ENCODE assay signal across 9 cellular contexts in the genomic region with DNA sequence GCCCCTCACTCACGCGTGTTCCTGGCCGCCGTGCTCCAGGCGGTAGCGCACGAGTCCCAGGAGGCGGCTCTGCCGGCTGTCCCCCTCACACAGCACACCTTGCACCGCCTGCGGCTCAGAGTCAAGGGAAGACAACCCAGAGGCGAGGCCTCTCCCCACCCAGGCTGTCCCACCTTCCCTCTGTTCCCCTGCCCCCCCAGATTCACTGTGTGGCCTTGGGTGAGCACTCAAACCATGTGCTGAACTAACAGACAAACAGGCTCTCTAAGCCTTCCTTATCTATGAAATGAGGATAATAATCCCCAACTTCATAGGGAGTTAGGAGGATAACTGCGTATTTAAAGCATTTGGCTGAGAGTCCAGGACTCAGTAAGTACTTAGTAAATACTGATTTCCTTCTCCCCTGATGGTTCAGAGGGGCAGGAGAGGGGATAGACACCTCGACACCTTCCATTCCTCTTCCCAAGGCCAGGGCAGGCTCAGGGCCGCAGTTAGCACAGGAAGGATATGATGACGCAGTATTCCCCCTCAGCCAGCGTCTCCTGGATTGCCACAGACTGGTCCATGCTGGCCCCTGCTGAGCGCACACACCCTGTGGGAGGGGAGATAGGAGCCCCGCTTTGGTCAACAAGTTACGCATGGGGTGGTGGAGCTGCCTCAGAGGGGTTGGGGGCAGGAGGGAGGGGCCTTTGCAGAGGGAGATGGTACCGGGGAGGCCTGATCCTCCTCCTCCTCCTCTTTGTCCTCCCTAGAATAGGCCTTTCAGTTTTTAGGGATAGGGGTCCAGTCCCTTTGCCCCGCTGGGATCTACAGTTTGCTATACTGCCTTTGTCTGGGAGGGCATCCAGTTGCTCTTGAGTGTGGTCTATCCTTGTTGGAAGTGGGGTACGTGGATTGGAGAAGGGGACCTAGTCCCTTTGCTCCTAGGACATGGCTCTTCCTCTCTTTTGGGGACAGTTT. TPM values are rescaled to one million over a fixed set of nuclear protein-coding genes. Genes with fewer than 3 reads are reported as not detected.
DNase-seq lines count a peak whose midpoint lies in the region; ATAC-seq and TF ChIP-seq lines count a peak whose summit lies in the region.
"Had no signal": no experiment of that assay in that cellular context is flagged by ENCODE, and none has a peak within 500 bp of the region (broad histone marks: within the 10 kb centered on the region; RNA-seq: fewer than 3 reads in every experiment).

No MANE protein-coding gene starts in this region.

- H3K36me3 Mint-ChIP-seq in dendritic cell treated with granulocyte-macrophage colony-stimulating factor and Interleukin-4, amounts not matched to agents 40 ng/mL and 50 ng/mL, for 4 days (ENCODE audit: low read depth) = peaks cover 48% of the 10 kb centered on the region

- H3K4me3 ChIP-seq in OCI-LY7 (ENCODE audit: low read depth, low read length, poor library complexity, severe bottlenecking) = peak overlapping the region; percentile 75
- peak overlapping the region; percentile 65 to 97 (median 94) for H3K4me3 ChIP-seq in liver (ENCODE audit: low read depth in 1 of 3, low read length in 3 of 3)
- peak overlapping the region; percentile 77 to 89 (median 84) for H3K4me3 ChIP-seq in stomach

- H3K4me3 Mint-ChIP-seq in dendritic cell treated with granulocyte-macrophage colony-stimulating factor and Interleukin-4, amounts not matched to agents 40 ng/mL and 50 ng/mL, for 4 days = peak overlapping the region; percentile 98

- no peak for ATAC-seq in HG03432 (IDR thresholded peaks at IDR 0.05; ENCODE audit: unreplicated experiment)

- H3K27me3 ChIP-seq in liver (ENCODE audit: control insufficient read depth in 4 of 4, insufficient read depth in 4 of 4, low read length in 3 of 4) = no peaks in the 10 kb centered on the region
- H3K27me3 ChIP-seq in stomach = no peaks in the 10 kb centered on the region

- no TSS peak for BruUV-seq in OCI-LY7 (replicated peaks; lab: Mats Ljungman, UMichigan)

- H3K9me3 Mint-ChIP-seq in dendritic cell treated with granulocyte-macrophage colony-stimulating factor and Interleukin-4, amounts not matched to agents 40 ng/mL and 50 ng/mL, for 4 days = no peaks in the 10 kb centered on the region

- H3K9me3 ChIP-seq in OCI-LY7 (ENCODE audit: low read length) (no peaks in the 10 kb centered on the region), liver (ENCODE audit: control insufficient read depth in 4 of 4, low read length in 3 of 4) (no peaks in the 10 kb centered on the region), stomach (no peaks in the 10 kb centered on the region)

- no peaks in the 10 kb centered on the region for H3K79me2 ChIP-seq in OCI-LY7 (ENCODE audit: insufficient read depth, low read depth, low read length)

- peaks cover 36% of the 10 kb centered on the region for H3K4me1 ChIP-seq in OCI-LY7 (ENCODE audit: insufficient read depth, low read length, poor library complexity, severe bottlenecking)
- peaks cover 6 to 24% (median 19%) of the 10 kb centered on the region in 4 donors for H3K4me1 ChIP-seq in liver (ENCODE audit: control insufficient read depth in 4 of 4, insufficient read depth in 4 of 4, low read length in 3 of 4)
- H3K4me1 ChIP-seq in stomach = peaks cover 9 to 39% (median 26%) of the 10 kb centered on the region in 4 donors

- 51% methylated on average over 23 of the region's 23 CpGs for WGBS in liver
- WGBS in stomach, 5 donors = 37 to 52% (median 44%) methylated on average over 19 to 23 of the region's 23 CpGs

- no peak for TF ChIP-seq CTCF in OCI-LY7 (conservative IDR thresholded peaks at IDR 0.05; ENCODE audit: low read length)
- no peak for TF ChIP-seq CTCF in liver (IDR thresholded peaks at IDR 0.05; ENCODE audit: low read depth, low read length, missing input control)
- TF ChIP-seq CTCF in stomach (IDR thresholded peaks at IDR 0.05) = no peak

- peak overlapping the region; percentile 97 for H3K27ac Mint-ChIP-seq in dendritic cell treated with granulocyte-macrophage colony-stimulating factor and Interleukin-4, amounts not matched to agents 40 ng/mL and 50 ng/mL, for 4 days

- no peaks in the 10 kb centered on the region for H4K20me1 ChIP-seq in OCI-LY7 (ENCODE audit: insufficient read depth, low read length)

- DNase-seq in activated CD8-positive, alpha-beta memory T cell treated with anti-CD3 and anti-CD28 coated beads for 24 hours = peak; percentile 59
- no peak for DNase-seq in activated CD8-positive, alpha-beta memory T cell treated with anti-CD3 and anti-CD28 coated beads, Interleukin-2, amount 50 U/mL, for 4 hours
- DNase-seq in OCI-LY7 (ENCODE audit: low spot score) (no peak), stomach (peak; percentile 46), HT-29 (ENCODE audit: low spot score) (no peak)

- peak overlapping the region; percentile 96; the same call in 1 of the 2 replicates for H2AFZ ChIP-seq in OCI-LY7 (ENCODE audit: low read length)

- intact Hi-C loops in OCI-LY7 (cut with micrococcal nuclease; ENCODE audit: unreplicated experiment) (no loop called here), stomach (cut with DNase I; ENCODE audit: low total_unique reads) (no loop called here)
- intact Hi-C loops in dendritic cell treated with granulocyte-macrophage colony-stimulating factor and Interleukin-4, amounts not matched to agents 40 ng/mL and 50 ng/mL, for 4 days (cut with micrococcal nuclease) = no loop called here

- CTCF ChIA-PET in OCI-LY7 (lab: Charles Lee; ENCODE audit: unreplicated experiment) = interaction anchor here (0.6 to 0.9 kb wide), 2 partner anchors 23 to 650 kb away, joined by 3 read pairs; no protein-coding TSS in a partner anchor

- H3K9me2 ChIP-seq in OCI-LY7 (ENCODE audit: insufficient read depth, low read length) = no peaks in the 10 kb centered on the region

- H3K4me2 ChIP-seq in OCI-LY7 (ENCODE audit: low read length) = peak overlapping the region; percentile 92

- no peaks in the 10 kb centered on the region for H3K36me3 ChIP-seq in OCI-LY7 (ENCODE audit: insufficient read depth, low read length)
- peaks cover 0 to 8% (median 5%) of the 10 kb centered on the region in 4 donors for H3K36me3 ChIP-seq in liver (ENCODE audit: control insufficient read depth in 4 of 4, insufficient read depth in 3 of 4, low read depth in 1 of 4, low read length in 3 of 4)
- H3K36me3 ChIP-seq in stomach = peaks cover 6 to 36% (median 36%) of the 10 kb centered on the region in 4 donors

- TF ChIP-seq RAD21 in liver (IDR thresholded peaks at IDR 0.05) = no peak

- no peak for TF ChIP-seq POLR2A in stomach (IDR thresholded peaks at IDR 0.05)

- peak overlapping the region; percentile 97 to 99 for H3K9ac ChIP-seq in liver (ENCODE audit: low read depth in 1 of 2, low read length in 2 of 2)

- no peaks in the 10 kb centered on the region for H3K27me3 Mint-ChIP-seq in dendritic cell treated with granulocyte-macrophage colony-stimulating factor and Interleukin-4, amounts not matched to agents 40 ng/mL and 50 ng/mL, for 4 days

- no peak for TF ChIP-seq EP300 in stomach (IDR thresholded peaks at IDR 0.05)

- H3K27ac ChIP-seq in OCI-LY7 (ENCODE audit: low read depth, low read length, poor library complexity, severe bottlenecking) (peak overlapping the region; percentile 38), liver (ENCODE audit: low read depth in 1 of 2, low read length in 2 of 2) (peak overlapping the region; percentile 98 to 99), stomach (peak overlapping the region; percentile 79 to 95 (median 91))
- H3K27ac ChIP-seq: epithelial cell of prostate had no signal

- peaks cover 51% of the 10 kb centered on the region for H3K4me1 Mint-ChIP-seq in dendritic cell treated with granulocyte-macrophage colony-stimulating factor and Interleukin-4, amounts not matched to agents 40 ng/mL and 50 ng/mL, for 4 days (ENCODE audit: low read depth)

- POLR2A ChIA-PET in OCI-LY7 (lab: Charles Lee) = interaction anchor here (4.0 kb wide), 1 partner anchor 20 kb away, joined by 27 read pairs; no protein-coding TSS in a partner anchor

TF ChIP-seq in liver, 16 proteins besides CTCF, POLR2A, EP300 and RAD21:
- TF ChIP-seq RXRA (IDR thresholded peaks at IDR 0.05) (peak in 1 of 2 donors; percentile 13), SP1 (IDR thresholded peaks at IDR 0.05) (peak; percentile 12)
- TF ChIP-seq, protein P1, sequence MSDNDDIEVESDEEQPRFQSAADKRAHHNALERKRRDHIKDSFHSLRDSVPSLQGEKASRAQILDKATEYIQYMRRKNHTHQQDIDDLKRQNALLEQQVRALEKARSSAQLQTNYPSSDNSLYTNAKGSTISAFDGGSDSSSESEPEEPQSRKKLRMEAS (IDR thresholded peaks at IDR 0.05) = no peak

RNA-seq across cellular contexts. Expression of a gene that starts 0.8 kb away (rescaled TPM):
- 47.8 and 49.7 TPM in 2 replicates for total RNA-seq in OCI-LY7 (2014; rRNA removed; shearing (Covaris generic))
- total RNA-seq in OCI-LY7 (2022) (63.0 and 72.9 TPM in 2 replicates), liver (10 to 100 TPM; 21.3 to 30.9 TPM), stomach (10 to 100 TPM in 3 of 5 donors, 1 to 10 TPM in 2; 8.4 to 56.7 (median 12.2) TPM)
- polyA plus RNA-seq in liver (1 to 10 TPM; 5.0 to 5.9 TPM), stomach (10 to 100 TPM in 1 of 3 donors, 1 to 10 TPM in 2; 7.2 to 10.1 (median 7.3) TPM)
- 10.0 and 15.5 TPM in 2 replicates for total RNA-seq in HT-29 (2014; rRNA removed; shearing (Covaris generic))

RNA-seq across cellular contexts. Expression of a gene that starts 43.8 kb away (rescaled TPM):
- total RNA-seq in OCI-LY7 (2014; rRNA removed; shearing (Covaris generic)) = 89.5 and 155 TPM in 2 replicates
- 106 and 133 TPM in 2 replicates for total RNA-seq in OCI-LY7 (2022)
- 10 to 100 TPM; 30.2 to 39.6 TPM for total RNA-seq in liver
- polyA plus RNA-seq in liver = 10 to 100 TPM; 16.6 to 21.2 TPM
- total RNA-seq in stomach = 100 to 1,000 TPM in 1 of 5 donors, 10 to 100 TPM in 3, 1 to 10 TPM in 1; 8.2 to 102 (median 72.3) TPM
- 10 to 100 TPM; 17.1 to 19.9 (median 18.6) TPM for polyA plus RNA-seq in stomach
- 57.5 and 69.0 TPM in 2 replicates for total RNA-seq in HT-29 (2014; rRNA removed; shearing (Covaris generic))

RNA-seq across cellular contexts. Expression of a gene that starts 59.3 kb away (rescaled TPM):
- total RNA-seq in OCI-LY7 (2014; rRNA removed; shearing (Covaris generic)) = 0.21 and 0.63 TPM in 2 replicates
- total RNA-seq in OCI-LY7 (2022) (1.2 and 1.8 TPM in 2 replicates), liver (1 to 10 TPM; 2.7 to 4.2 TPM), stomach (10 to 100 TPM in 2 of 5 donors, 1 to 10 TPM in 2, under 1 TPM in 1; 0.58 to 30.4 (median 9.5) TPM)
- polyA plus RNA-seq in liver (1 to 10 TPM; 1.7 to 2.9 TPM), stomach (10 to 100 TPM; 18.1 to 28.2 (median 21.7) TPM)
- total RNA-seq in HT-29 (2014; rRNA removed; shearing (Covaris generic)) = 12.2 and 15.2 TPM in 2 replicates

Comparison
In these comparisons a context has a peak if more than half of its experiments do, and no peak if none do; other contexts are left out.
1. DNase-seq: peak in activated CD8-positive, alpha-beta memory T cell treated with anti-CD3 and anti-CD28 coated beads for 24 hours (single experiment) and stomach (single experiment); none in activated CD8-positive, alpha-beta memory T cell treated with anti-CD3 and anti-CD28 coated beads, Interleukin-2, amount 50 U/mL, for 4 hours (single experiment), OCI-LY7 (single experiment) and HT-29 (single experiment).
2. H3K27ac ChIP-seq: peak in every context shown above with its lines; median percentile 98 in liver; 91 in stomach; 38 in OCI-LY7.
3. Peak in every context shown above with its lines, with median percentiles within 50 percentile points of each other: H3K4me3 ChIP-seq.